In the genomic region with DNA sequence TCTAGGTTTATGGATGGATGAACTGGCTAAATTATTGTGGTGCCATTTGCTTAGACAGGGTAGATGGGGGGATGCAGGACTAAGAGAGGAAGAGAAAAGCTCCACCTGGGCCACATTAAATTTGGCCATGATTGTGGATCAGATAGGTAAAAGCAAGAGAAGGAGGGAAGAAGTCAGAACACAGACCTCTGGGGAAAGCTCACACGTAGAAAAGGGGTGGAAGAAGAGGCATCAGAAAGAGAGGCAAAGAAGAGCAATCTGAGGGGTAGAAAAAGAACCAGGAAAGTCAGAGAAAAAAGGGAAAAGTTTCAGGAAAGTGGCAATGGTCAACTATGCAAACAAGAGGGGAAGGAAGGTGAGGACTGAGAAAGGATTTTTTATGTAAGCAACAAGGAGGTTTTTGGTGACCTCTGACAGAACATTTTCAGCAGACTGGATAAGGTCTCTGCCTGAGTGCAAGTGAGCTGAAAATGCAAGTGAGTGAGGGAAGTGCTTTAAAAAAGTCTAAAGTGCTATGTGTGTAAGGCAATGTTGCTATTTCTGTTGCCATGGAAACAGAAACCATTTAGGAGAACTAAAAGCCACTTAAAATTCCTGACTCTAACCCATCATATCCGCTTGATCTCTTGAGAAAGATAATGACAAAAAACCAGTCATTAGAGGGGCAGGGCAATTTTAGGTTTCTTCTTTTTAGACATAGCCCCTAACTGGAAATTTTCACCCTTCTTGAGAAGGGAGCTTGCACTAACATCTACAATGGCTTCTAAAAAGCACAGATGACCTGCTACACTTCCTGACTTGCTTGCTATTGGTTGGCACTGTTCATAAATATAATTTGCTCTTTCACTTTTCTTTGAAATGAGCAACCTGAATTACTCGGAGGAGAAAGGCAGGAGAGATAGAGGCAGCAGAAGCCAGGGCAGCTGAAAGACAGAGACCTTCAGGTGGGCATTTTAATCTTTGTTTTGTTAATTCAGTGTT, we compare ENCODE assay signal across 9 cellular contexts. TPM values are rescaled to one million over a fixed set of nuclear protein-coding genes. Genes with fewer than 3 reads are reported as not detected.
DNase-seq lines count a peak whose midpoint lies in the region; ATAC-seq and TF ChIP-seq lines count a peak whose summit lies in the region.
"Had no signal": no experiment of that assay in that cellular context is flagged by ENCODE, and none has a peak within 500 bp of the region (broad histone marks: within the 10 kb centered on the region; RNA-seq: fewer than 3 reads in every experiment).

A gene with protein sequence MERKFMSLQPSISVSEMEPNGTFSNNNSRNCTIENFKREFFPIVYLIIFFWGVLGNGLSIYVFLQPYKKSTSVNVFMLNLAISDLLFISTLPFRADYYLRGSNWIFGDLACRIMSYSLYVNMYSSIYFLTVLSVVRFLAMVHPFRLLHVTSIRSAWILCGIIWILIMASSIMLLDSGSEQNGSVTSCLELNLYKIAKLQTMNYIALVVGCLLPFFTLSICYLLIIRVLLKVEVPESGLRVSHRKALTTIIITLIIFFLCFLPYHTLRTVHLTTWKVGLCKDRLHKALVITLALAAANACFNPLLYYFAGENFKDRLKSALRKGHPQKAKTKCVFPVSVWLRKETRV (plus strand): TSS at position 856 of the 981 bp plus-strand sequence. CDS start 52,889 bp downstream, outside the sequence.

- H3K4me3 Mint-ChIP-seq in memory B cell = peak within 1 kb of the TSS; percentile 33

- DNase-seq in BE2C (no peak), M059J (ENCODE audit: low read depth) (peak; percentile 75), astrocyte of the spinal cord (ENCODE audit: low read depth, low spot score) (peak; percentile 60), memory B cell (ENCODE audit: low spot score in 2 of 2) (peak in 1 of 2 donors; percentile 11), SHP77 treated with DMSO at 0.1 percent for 48 hours (lab: John Stamatoyannopoulos, UW) (no peak), NCI-H526 (lab: John Stamatoyannopoulos, UW) (no peak), NCI-H187 (lab: John Stamatoyannopoulos, UW) (no peak)

- H3K4me1 Mint-ChIP-seq in memory B cell = peaks cover 10% of the 10 kb centered on the region

- ATAC-seq in GM19372 (IDR thresholded peaks at IDR 0.05; ENCODE audit: low read depth, unreplicated experiment) (peak; percentile 85), memory B cell (ENCODE audit: low read depth) (peak; percentile 87)

- H3K9me3 ChIP-seq in BE2C = no peaks in the 10 kb centered on the region

- no peaks in the 10 kb centered on the region for H3K36me3 ChIP-seq in BE2C

- H3K27me3 Mint-ChIP-seq in memory B cell = peaks cover 15% of the 10 kb centered on the region

- peaks cover 34% of the 10 kb centered on the region for H3K4me1 ChIP-seq in BE2C

- H3K4me3 ChIP-seq in BE2C (ENCODE audit: low read depth, low read length) (peak within 1 kb of the TSS; percentile 48), astrocyte of the spinal cord (ENCODE audit: low read depth, low read length) (no peak within 1 kb of the TSS)

- in situ Hi-C loops in astrocyte of the spinal cord (cut with HindIII; ENCODE audit: low sequenced_read_pairs) = no loop called here

- no peaks in the 10 kb centered on the region for H3K27me3 ChIP-seq in BE2C

- no peaks in the 10 kb centered on the region for H3K36me3 Mint-ChIP-seq in memory B cell

- H3K9me3 Mint-ChIP-seq in memory B cell = no peaks in the 10 kb centered on the region

- peak within 1 kb of the TSS; percentile 10 for H3K27ac Mint-ChIP-seq in memory B cell

- TF ChIP-seq CTCF in BE2C (IDR thresholded peaks at IDR 0.05; ENCODE audit: low read depth, low read length) (no peak), astrocyte of the spinal cord (IDR thresholded peaks at IDR 0.05; ENCODE audit: low read depth, low read length) (no peak)

RNA-seq across cellular contexts. Expression of the gene that starts here (rescaled TPM):
- 2.2 TPM for polyA plus RNA-seq in BE2C (2012; ENCODE audit: insufficient read depth, insufficient read length, low read depth)
- 0.12 and 0.37 TPM in 2 replicates for total RNA-seq in M059J (2014; rRNA removed; shearing (Covaris generic))
- total RNA-seq: epithelial cell of proximal tubule had no signal

Comparison
In these comparisons a context has a peak if more than half of its experiments do, and no peak if none do; other contexts are left out.
1. Peak in DNase-seq in M059J; RNA of the gene not detected or under 1 TPM.